In genomic region chr10:128763588-128763987, GRCh38 we compare ENCODE assay signal across 1 cellular context.
TF ChIP-seq lines count a peak whose summit lies in the region.

No MANE protein-coding gene starts in this region.

TF ChIP-seq in WTC11, 78 proteins besides CTCF, POLR2A, EP300 and RAD21 (continued from another document):
- TF ChIP-seq E2F5 (CRISPR knock-in tag; IDR thresholded peaks at IDR 0.05) (no peak), JUN (CRISPR knock-in tag; IDR thresholded peaks at IDR 0.05) (no peak), SP1 (CRISPR knock-in tag; conservative IDR thresholded peaks at IDR 0.05) (no peak), AFF4 (CRISPR knock-in tag; IDR thresholded peaks at IDR 0.05; ENCODE audit: borderline replicate concordance) (no peak), KAT7 (CRISPR knock-in tag; IDR thresholded peaks at IDR 0.05; ENCODE audit: borderline replicate concordance) (no peak)
